ENCODE assay signal across 8 cellular contexts in the genomic region with DNA sequence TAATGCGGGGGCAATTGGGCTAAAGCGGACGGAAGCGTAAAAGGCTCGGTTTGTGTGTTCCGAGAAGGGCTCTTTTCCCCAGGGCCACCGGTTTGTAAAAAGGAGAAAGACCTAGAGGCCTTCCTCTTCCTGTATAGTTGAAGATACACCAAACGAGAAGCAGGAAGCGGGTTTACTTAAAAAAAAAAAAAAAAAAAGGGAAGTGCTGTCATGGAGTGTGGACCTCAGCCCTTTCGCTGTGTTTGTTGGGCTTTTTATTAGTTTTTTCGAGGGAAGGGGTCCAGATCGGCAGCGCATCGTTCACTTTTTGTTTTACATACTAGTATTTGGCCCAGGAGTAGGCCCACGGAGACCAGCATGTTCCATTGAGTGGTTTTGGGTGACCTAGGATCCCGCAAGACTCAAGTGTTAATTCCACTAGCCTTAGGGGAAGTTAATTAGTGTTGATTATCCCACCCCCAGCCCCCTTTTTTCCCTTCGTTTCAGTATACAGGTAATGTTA. TPM values are rescaled to one million over a fixed set of nuclear protein-coding genes. Genes with fewer than 3 reads are reported as not detected.
A peak's percentile ranks its signal among the peaks of the same experiment; 100 is the strongest.
DNase-seq lines count a peak whose midpoint lies in the region; TF ChIP-seq lines count a peak whose summit lies in the region.

No MANE protein-coding gene starts in this region.

- peaks cover 45% of the 10 kb centered on the region for H3K4me1 Mint-ChIP-seq in activated CD4-positive, alpha-beta T cell treated with anti-CD3 and anti-CD28 coated beads, Interleukin-2, amount 10 ng/mL, durations not matched to agents 7 days and 5 days
- peaks cover 17% of the 10 kb centered on the region for H3K4me1 Mint-ChIP-seq in neural progenitor cell

- CTCF ChIA-PET in activated CD4-positive, alpha-beta T cell treated with anti-CD3 and anti-CD28 coated beads, Interleukin-2, amount 10 ng/mL, durations not matched to agents 7 days and 5 days (lab: Charles Lee), result no interaction called here

- peak overlapping the region; percentile 98 for H3K4me3 Mint-ChIP-seq in activated CD4-positive, alpha-beta T cell treated with anti-CD3 and anti-CD28 coated beads, Interleukin-2, amount 10 ng/mL, durations not matched to agents 7 days and 5 days
- H3K4me3 Mint-ChIP-seq in neural progenitor cell, result peak overlapping the region; percentile 98

- peak overlapping the region; percentile 68 for H3K9ac ChIP-seq in neural progenitor cell

- peaks cover 12% of the 10 kb centered on the region for H3F3A ChIP-seq in neural progenitor cell (ENCODE audit: low read depth)

- peak overlapping the region; percentile 45 for H3K27ac ChIP-seq in neural progenitor cell

- no peaks in the 10 kb centered on the region for H3K36me3 ChIP-seq in neural progenitor cell

- peak overlapping the region; percentile 99 for H3K27ac Mint-ChIP-seq in activated CD4-positive, alpha-beta T cell treated with anti-CD3 and anti-CD28 coated beads, Interleukin-2, amount 10 ng/mL, durations not matched to agents 7 days and 5 days
- peak overlapping the region; percentile 92 for H3K27ac Mint-ChIP-seq in neural progenitor cell

- H3K9me3 ChIP-seq in neural progenitor cell (ENCODE audit: low read depth), result no peaks in the 10 kb centered on the region

- peaks cover 69% of the 10 kb centered on the region for H3K79me2 ChIP-seq in neural progenitor cell (ENCODE audit: low read depth)

- peaks cover 11% of the 10 kb centered on the region for H4K20me1 ChIP-seq in neural progenitor cell (ENCODE audit: low read depth)

- H3K4me1 ChIP-seq in neural progenitor cell, result peaks cover 12% of the 10 kb centered on the region

- TF ChIP-seq CTCF in HFF-Myc (IDR thresholded peaks at IDR 0.05; ENCODE audit: low read depth, low read length, missing control alignments) (no peak), fibroblast of pulmonary artery (IDR thresholded peaks at IDR 0.05; ENCODE audit: low read length, missing control alignments) (no peak), neural progenitor cell (IDR thresholded peaks at IDR 0.05) (no peak)

- H3K4me3 ChIP-seq in HFF-Myc (replicated peaks; ENCODE audit: low read depth, low read length) (peak overlapping the region; percentile 62), fibroblast of pulmonary artery (replicated peaks; ENCODE audit: low read depth, low read length) (peak overlapping the region; percentile 86), neural progenitor cell (peak overlapping the region; percentile 93)

- H3K36me3 Mint-ChIP-seq in activated CD4-positive, alpha-beta T cell treated with anti-CD3 and anti-CD28 coated beads, Interleukin-2, amount 10 ng/mL, durations not matched to agents 7 days and 5 days (ENCODE audit: low read depth), result peaks cover 33% of the 10 kb centered on the region
- H3K36me3 Mint-ChIP-seq in neural progenitor cell, result no peaks in the 10 kb centered on the region

- POLR2A ChIA-PET in activated CD4-positive, alpha-beta T cell treated with anti-CD3 and anti-CD28 coated beads, Interleukin-2, amount 10 ng/mL, durations not matched to agents 7 days and 5 days (lab: Charles Lee), result interaction anchor here (1.3 kb wide), 1 partner anchor 98 kb away, joined by 8 read pairs; the partner anchor contains the start of gene RAB1A

- H3K27me3 Mint-ChIP-seq in activated CD4-positive, alpha-beta T cell treated with anti-CD3 and anti-CD28 coated beads, Interleukin-2, amount 10 ng/mL, durations not matched to agents 7 days and 5 days, result no peaks in the 10 kb centered on the region
- H3K27me3 Mint-ChIP-seq in neural progenitor cell (ENCODE audit: insufficient read depth, low read depth), result no peaks in the 10 kb centered on the region

- H2AFZ ChIP-seq in neural progenitor cell (replicated peaks), result peak overlapping the region; percentile 54

- peak; percentile 7 for DNase-seq in activated T-cell treated with anti-CD3 and anti-CD28 coated beads for 48 hours (ENCODE audit: low read depth)
- DNase-seq in activated T-cell treated with anti-CD3 and anti-CD28 coated beads, Interleukin-2, amount 50 U/mL, for 48 hours, result no peak
- DNase-seq in HFF-Myc (ENCODE audit: extremely low read depth, low read depth), result no peak
- DNase-seq in NAMALWA (ENCODE audit: low spot score), result peak; percentile 90
- peak; percentile 57 for DNase-seq in activated CD4-positive, alpha-beta T cell treated with anti-CD3 and anti-CD28 coated beads, Interleukin-2, amount 10 ng/mL, durations not matched to agents 7 days and 5 days
- DNase-seq in fibroblast of pulmonary artery (ENCODE audit: low read depth), result no peak
- DNase-seq in neural progenitor cell (ENCODE audit: low spot score), result no peak
- DNase-seq in NCI-H345 (lab: John Stamatoyannopoulos, UW), result no peak

- peak overlapping the region; percentile 90 for H3K4me2 ChIP-seq in neural progenitor cell

- no peaks in the 10 kb centered on the region for H3K27me3 ChIP-seq in neural progenitor cell

- no peaks in the 10 kb centered on the region for H3K9me3 Mint-ChIP-seq in activated CD4-positive, alpha-beta T cell treated with anti-CD3 and anti-CD28 coated beads, Interleukin-2, amount 10 ng/mL, durations not matched to agents 7 days and 5 days
- no peaks in the 10 kb centered on the region for H3K9me3 Mint-ChIP-seq in neural progenitor cell

RNA-seq across cellular contexts. Expression of gene ACTR2, which starts 0.7 kb away (rescaled TPM):
- 100 to 1,000 TPM; 467 to 502 TPM for total RNA-seq in activated CD4-positive, alpha-beta T cell treated with anti-CD3 and anti-CD28 coated beads, Interleukin-2, amount 10 ng/mL, durations not matched to agents 7 days and 5 days
- total RNA-seq in neural progenitor cell (ENCODE audit: low replicate concordance), result 84.6 and 124 TPM in 2 replicates

Comparison
In these comparisons a context has a peak if more than half of its experiments do, and no peak if none do; other contexts are left out.
1. DNase-seq: peak in activated T-cell treated with anti-CD3 and anti-CD28 coated beads for 48 hours (single experiment), NAMALWA (single experiment) and activated CD4-positive, alpha-beta T cell treated with anti-CD3 and anti-CD28 coated beads, Interleukin-2, amount 10 ng/mL, durations not matched to agents 7 days and 5 days (single experiment); none in activated T-cell treated with anti-CD3 and anti-CD28 coated beads, Interleukin-2, amount 50 U/mL, for 48 hours (0 of 2), HFF-Myc (single experiment), fibroblast of pulmonary artery (single experiment), neural progenitor cell (single experiment) and NCI-H345 (single experiment).
2. Peak in every context shown above with its lines, with median percentiles within 50 percentile points of each other: H3K4me3 ChIP-seq.